ENCODE assay signal across 21 cellular contexts in genomic region chr13:103878891-103879605, GRCh38.
DNase-seq lines count a peak whose midpoint lies in the region; ATAC-seq and TF ChIP-seq lines count a peak whose summit lies in the region.
"Had no signal": no experiment of that assay in that cellular context is flagged by ENCODE, and none has a peak within 500 bp of the region (broad histone marks: within the 10 kb centered on the region; RNA-seq: fewer than 3 reads in every experiment).

No MANE protein-coding gene starts in this region.

- no peaks in the 10 kb centered on the region for H3K4me1 Mint-ChIP-seq in activated naive CD8-positive, alpha-beta T cell treated with anti-CD3 and anti-CD28 coated beads, Interleukin-2, amount 50 U/mL, for 24 hours
- H3K4me1 Mint-ChIP-seq in chondrocyte (ENCODE audit: low read depth): peaks cover 21% of the 10 kb centered on the region

- DNase-seq in COLO829 (ENCODE audit: low spot score) (peak; percentile 54), HT-29 (ENCODE audit: low spot score) (peak; percentile 24), amniotic epithelial cell (ENCODE audit: low read depth) (peak; percentile 74), iris pigment epithelial cell (ENCODE audit: low read depth) (peak; percentile 51), GDM1 (lab: John Stamatoyannopoulos, UW) (no peak), chondrocyte (ENCODE audit: low spot score) (no peak)
- DNase-seq in activated naive CD8-positive, alpha-beta T cell treated with anti-CD3 and anti-CD28 coated beads, Interleukin-2, amount 50 U/mL, for 24 hours: no peak
- DNase-seq: 8988T; AML-193; C1 segment of cervical spinal cord; CD8-positive, alpha-beta T cell; DMS79; MM.1S; NCI-H1048; NCI-H1417 treated with DMSO at 0.1 percent for 48 hours; NCI-H2029; NCI-H526; Right ventricle myocardium superior had no signal

- H3K4me3 Mint-ChIP-seq in activated naive CD8-positive, alpha-beta T cell treated with anti-CD3 and anti-CD28 coated beads, Interleukin-2, amount 50 U/mL, for 24 hours: no peak overlapping the region
- H3K4me3 Mint-ChIP-seq in chondrocyte (ENCODE audit: unreplicated experiment): no peak overlapping the region
- H3K4me3 Mint-ChIP-seq: CD8-positive, alpha-beta T cell had no signal

- ATAC-seq in activated naive CD8-positive, alpha-beta T cell treated with anti-CD3 and anti-CD28 coated beads, Interleukin-2, amount 50 U/mL, for 24 hours: no peak
- ATAC-seq in HG03280 (IDR thresholded peaks at IDR 0.05; ENCODE audit: unreplicated experiment): no peak
- ATAC-seq: CD8-positive, alpha-beta T cell; HepG2; K562 had no signal

- H3K27me3 Mint-ChIP-seq in activated naive CD8-positive, alpha-beta T cell treated with anti-CD3 and anti-CD28 coated beads, Interleukin-2, amount 50 U/mL, for 24 hours: no peaks in the 10 kb centered on the region
- H3K27me3 Mint-ChIP-seq in chondrocyte (ENCODE audit: low read depth): no peaks in the 10 kb centered on the region

- no peak for TF ChIP-seq CTCF in chondrocyte (IDR thresholded peaks at IDR 0.05)

- H3K36me3 Mint-ChIP-seq in activated naive CD8-positive, alpha-beta T cell treated with anti-CD3 and anti-CD28 coated beads, Interleukin-2, amount 50 U/mL, for 24 hours (ENCODE audit: low read depth): no peaks in the 10 kb centered on the region
- no peaks in the 10 kb centered on the region for H3K36me3 Mint-ChIP-seq in chondrocyte (ENCODE audit: low read depth)
- H3K36me3 Mint-ChIP-seq: CD8-positive, alpha-beta T cell had no signal

- no peak overlapping the region for H3K27ac Mint-ChIP-seq in activated naive CD8-positive, alpha-beta T cell treated with anti-CD3 and anti-CD28 coated beads, Interleukin-2, amount 50 U/mL, for 24 hours
- H3K27ac Mint-ChIP-seq in chondrocyte (ENCODE audit: unreplicated experiment): no peak overlapping the region
- H3K27ac Mint-ChIP-seq: CD8-positive, alpha-beta T cell had no signal

- peaks cover 4% of the 10 kb centered on the region for H3K9me3 Mint-ChIP-seq in activated naive CD8-positive, alpha-beta T cell treated with anti-CD3 and anti-CD28 coated beads, Interleukin-2, amount 50 U/mL, for 24 hours
- H3K9me3 Mint-ChIP-seq in chondrocyte (ENCODE audit: low read depth): no peaks in the 10 kb centered on the region

Comparison
In these comparisons a context has a peak if more than half of its experiments do, and no peak if none do; other contexts are left out.
1. DNase-seq: peak in COLO829 (single experiment), HT-29 (single experiment), amniotic epithelial cell (single experiment) and iris pigment epithelial cell (single experiment); none in GDM1 (single experiment), activated naive CD8-positive, alpha-beta T cell treated with anti-CD3 and anti-CD28 coated beads, Interleukin-2, amount 50 U/mL, for 24 hours (single experiment) and chondrocyte (single experiment).